ENCODE assay signal across 17 cellular contexts in genomic region chr3:46835059-46835458, GRCh38. TPM values are rescaled to one million over a fixed set of nuclear protein-coding genes. Genes with fewer than 3 reads are reported as not detected.
DNase-seq lines count a peak whose midpoint lies in the region; ATAC-seq, FAIRE-seq and TF ChIP-seq lines count a peak whose summit lies in the region.
"Had no signal": no experiment of that assay in that cellular context is flagged by ENCODE, and none has a peak within 500 bp of the region (broad histone marks: within the 10 kb centered on the region; RNA-seq: fewer than 3 reads in every experiment).

No MANE protein-coding gene starts in this region.

- H3K36me3 Mint-ChIP-seq in progenitor cell of endocrine pancreas (ENCODE audit: insufficient read depth): peaks cover 7% of the 10 kb centered on the region

- no peak overlapping the region for H3K27ac Mint-ChIP-seq in progenitor cell of endocrine pancreas
- H3K27ac Mint-ChIP-seq: CD4-positive, CD25-positive, alpha-beta regulatory T cell had no signal

- BruUV-seq in HepG2 (replicated peaks; lab: Mats Ljungman, UMichigan): no TSS peak

- peaks cover 7% of the 10 kb centered on the region for H3K27me3 Mint-ChIP-seq in progenitor cell of endocrine pancreas

- ATAC-seq in HepG2 (no peak), right lobe of liver (no peak), psoas muscle (peak in 2 of 4 donors; percentile 18 to 19), HG02759 (IDR thresholded peaks at IDR 0.05; ENCODE audit: unreplicated experiment) (no peak), HG03571 (IDR thresholded peaks at IDR 0.05; ENCODE audit: unreplicated experiment) (no peak)
- ATAC-seq: GM12878, HCT116 had no signal

- intact Hi-C loops in HepG2 (cut with micrococcal nuclease; ENCODE audit: unreplicated experiment) (no loop called here), right lobe of liver (cut with DNase I) (no loop called here), esophagus muscularis mucosa (cut with DNase I) (no loop called here), psoas muscle (cut with DNase I) (no loop called here)

- no peak for TF ChIP-seq EP300 in HepG2 (IDR thresholded peaks at IDR 0.05; ENCODE audit: low read depth in 2 of 2, low read length in 2 of 2)
- TF ChIP-seq EP300 in HepG2 (CRISPR knock-in tag; IDR thresholded peaks at IDR 0.05; ENCODE audit: borderline replicate concordance): no peak
- no peak for TF ChIP-seq EP300 in esophagus muscularis mucosa (IDR thresholded peaks at IDR 0.05)

- H4K20me1 ChIP-seq in HepG2 (ENCODE audit: insufficient read depth, low read length): no peaks in the 10 kb centered on the region
- H4K20me1 ChIP-seq: BLaER1 treated with 17β-estradiol and CSF1 and Interleukin-3, amounts not matched to agents 10 nM and 100 nM had no signal

- no peaks in the 10 kb centered on the region for H3K79me2 ChIP-seq in HepG2 (ENCODE audit: insufficient read depth, low read length)

- no peak for FAIRE-seq in HepG2 (lab: Jason Lieb, UNC)
- FAIRE-seq: GM18507, H54, HTR-8/SVneo had no signal

- no peak overlapping the region for H3K4me3 Mint-ChIP-seq in progenitor cell of endocrine pancreas (ENCODE audit: low read depth)
- H3K4me3 Mint-ChIP-seq: CD4-positive, CD25-positive, alpha-beta regulatory T cell had no signal

- H3K9me3 ChIP-seq in HepG2 (ENCODE audit: low read length) (peaks cover under 1% of the 10 kb centered on the region; the same call in 1 of the 2 replicates), right lobe of liver (no peaks in the 10 kb centered on the region), esophagus muscularis mucosa (peaks cover 0 to 29% (median 18%) of the 10 kb centered on the region in 4 donors), psoas muscle (no peaks in the 10 kb centered on the region)

- H3K4me3 ChIP-seq in HepG2 (replicated peaks in 1 of 3; ENCODE audit: insufficient read depth in 1 of 3, low read depth in 2 of 3, low read length in 3 of 3) (no peak overlapping the region), right lobe of liver (no peak overlapping the region), esophagus muscularis mucosa (no peak overlapping the region), psoas muscle (no peak overlapping the region)
- H3K4me3 ChIP-seq: BLaER1 treated with 17β-estradiol and CSF1 and Interleukin-3, amounts not matched to agents 10 nM and 100 nM; GM12878; GM23248 had no signal

- TF ChIP-seq CTCF in HepG2 (CRISPR knock-in tag; IDR thresholded peaks at IDR 0.05): no peak
- no peak for TF ChIP-seq CTCF in right lobe of liver (IDR thresholded peaks at IDR 0.05)
- TF ChIP-seq CTCF in esophagus muscularis mucosa (IDR thresholded peaks at IDR 0.05): no peak
- no peak for TF ChIP-seq CTCF in psoas muscle (IDR thresholded peaks at IDR 0.05)
- TF ChIP-seq CTCF in progenitor cell of endocrine pancreas (IDR thresholded peaks at IDR 0.05; ENCODE audit: unreplicated experiment): no peak

- H3K4me2 ChIP-seq in HepG2 (ENCODE audit: low read depth, low read length): no peak overlapping the region
- H3K4me2 ChIP-seq: BLaER1 treated with 17β-estradiol and CSF1 and Interleukin-3, amounts not matched to agents 10 nM and 100 nM had no signal

- peaks cover 20% of the 10 kb centered on the region for H3K9me3 Mint-ChIP-seq in progenitor cell of endocrine pancreas (ENCODE audit: low read depth)

- H3K36me3 ChIP-seq in HepG2 (replicated peaks in 1 of 2; ENCODE audit: control insufficient read depth in 1 of 2, insufficient read depth in 2 of 2, low read length in 2 of 2) (no peaks in the 10 kb centered on the region), right lobe of liver (no peaks in the 10 kb centered on the region), esophagus muscularis mucosa (peaks cover 0 to 57% (median 0%) of the 10 kb centered on the region in 4 donors), psoas muscle (ENCODE audit: insufficient read depth in 1 of 2, low read depth in 1 of 2) (no peaks in the 10 kb centered on the region)

- H3K9ac ChIP-seq in HepG2 (ENCODE audit: insufficient read depth, low read depth, low read length): no peak overlapping the region
- H3K9ac ChIP-seq: BLaER1 treated with 17β-estradiol and CSF1 and Interleukin-3, amounts not matched to agents 10 nM and 100 nM; GM23248 had no signal

- DNase-seq in HepG2 (ENCODE audit: low spot score): no peak
- no peak for DNase-seq in right lobe of liver
- peak; percentile 60 for DNase-seq in esophagus muscularis mucosa (ENCODE audit: extremely low spot score)
- DNase-seq in psoas muscle: no peak
- DNase-seq in progenitor cell of endocrine pancreas (ENCODE audit: low spot score, unreplicated experiment): no peak
- DNase-seq: ACHN; CD4-positive, CD25-positive, alpha-beta regulatory T cell; DMS 273 treated with DMSO at 0.1 percent for 48 hours; GM23248 had no signal

- POLR2A ChIA-PET in HepG2 (lab: Yijun Ruan, JAX): no interaction called here

- 30% methylated on average over 12 of the region's 12 CpGs for WGBS in HepG2 (ENCODE audit: low lambda C conversion rate)
- 87% methylated on average over 11 of the region's 12 CpGs for WGBS in right lobe of liver (ENCODE audit: insufficient coverage, low coverage, low lambda C conversion rate, missing lambda C conversion rate)
- WGBS in esophagus muscularis mucosa: 89% methylated on average over 12 of the region's 12 CpGs
- 73 to 81% (median 77%) methylated on average over 12 of the region's 12 CpGs for WGBS in psoas muscle, 3 donors

- H2AFZ ChIP-seq in HepG2 (ENCODE audit: low read length): no peak overlapping the region
- H2AFZ ChIP-seq: GM23248 had no signal

- no peak for TF ChIP-seq POLR2A in HepG2 (IDR thresholded peaks at IDR 0.05; ENCODE audit: insufficient read depth in 1 of 2, low read depth in 2 of 2, low read length in 2 of 2)
- no peak for TF ChIP-seq POLR2A in right lobe of liver (IDR thresholded peaks at IDR 0.05)
- TF ChIP-seq POLR2A in esophagus muscularis mucosa (IDR thresholded peaks at IDR 0.05; ENCODE audit: low read depth): no peak

- 0 out of 5 replicates have a peak, but pooled peaks cover 0 to 2% of the 10 kb centered on the region in 2 experiments for H3K27me3 ChIP-seq in HepG2 (ENCODE audit: control insufficient read depth in 1 of 2, insufficient read depth in 2 of 2, low read length in 2 of 2)
- no peaks in the 10 kb centered on the region for H3K27me3 ChIP-seq in right lobe of liver
- H3K27me3 ChIP-seq in esophagus muscularis mucosa: no peaks in the 10 kb centered on the region
- H3K27me3 ChIP-seq in psoas muscle (ENCODE audit: insufficient read depth in 3 of 3, low read length in 2 of 3): no peaks in the 10 kb centered on the region
- H3K27me3 ChIP-seq: BLaER1 treated with 17β-estradiol and CSF1 and Interleukin-3, amounts not matched to agents 10 nM and 100 nM had no signal

- CTCF ChIA-PET in HepG2 (lab: Yijun Ruan, JAX; ENCODE audit: low intra/inter-chr PET ratio, low total read pairs): no interaction called here

- H3K4me1 Mint-ChIP-seq in progenitor cell of endocrine pancreas (ENCODE audit: low read depth): peaks cover 2% of the 10 kb centered on the region

- TF ChIP-seq RAD21 in HepG2 (CRISPR knock-in tag; IDR thresholded peaks at IDR 0.05): no peak

- no peak overlapping the region for H3K27ac ChIP-seq in HepG2 (ENCODE audit: extremely low read length, insufficient read depth, low read length)
- H3K27ac ChIP-seq in right lobe of liver: no peak overlapping the region
- H3K27ac ChIP-seq in esophagus muscularis mucosa (replicated peaks in 1 of 4): no peak overlapping the region
- peak overlapping the region; percentile 37 for H3K27ac ChIP-seq in psoas muscle
- H3K27ac ChIP-seq: BLaER1 treated with 17β-estradiol and CSF1 and Interleukin-3, amounts not matched to agents 10 nM and 100 nM; GM23248 had no signal

- in situ Hi-C loops in HepG2 (cut with HindIII; ENCODE audit: extremely low pct_ligation_motif_present, low pct_unique_long_range_greater_than_20kb): no loop called here

- H3K4me1 ChIP-seq in HepG2 (ENCODE audit: insufficient read depth, low read length) (no peaks in the 10 kb centered on the region), right lobe of liver (no peaks in the 10 kb centered on the region), esophagus muscularis mucosa (no peaks in the 10 kb centered on the region), psoas muscle (no peaks in the 10 kb centered on the region)
- H3K4me1 ChIP-seq: BLaER1 treated with 17β-estradiol and CSF1 and Interleukin-3, amounts not matched to agents 10 nM and 100 nM had no signal

RNA-seq across cellular contexts. Expression of gene MYL3, which starts 28.2 kb away (rescaled TPM):
- total RNA-seq in HepG2 (2016; rRNA removed; fragmentation: Illumina TruSeq; extraction: Trizol): not detected in 2 replicates
- total RNA-seq in HepG2 (2016; cell fraction: cytosol; rRNA removed; fragmentation: Illumina TruSeq; extraction: Trizol; ENCODE audit: low read depth): not detected in 2 replicates
- not detected in 2 replicates for total RNA-seq in HepG2 (2016; cell fraction: insoluble cytoplasmic fraction; rRNA removed; fragmentation: Illumina TruSeq; extraction: Trizol)
- not detected in 2 replicates for total RNA-seq in HepG2 (2016; cell fraction: membrane; rRNA removed; fragmentation: Illumina TruSeq; extraction: Trizol)
- not detected in 2 replicates for total RNA-seq in HepG2 (2016; cell fraction: nucleus; rRNA removed; fragmentation: Illumina TruSeq; extraction: Trizol)
- polyA plus RNA-seq in HepG2 (2011; rRNA removed): 0.13 TPM in 1 of 2 replicates, not detected in the other
- 0.06 TPM in 1 of 2 replicates, not detected in the other for polyA plus RNA-seq in HepG2 (2011; cell fraction: cytosol; rRNA removed)
- polyA plus RNA-seq in HepG2 (2011; cell fraction: nucleus; rRNA removed): not detected in 2 replicates
- polyA plus RNA-seq in HepG2 (2012): not detected in 2 replicates
- not detected in 2 replicates for polyA plus RNA-seq in HepG2 (2016; cell fraction: cytosol; fragmentation: Illumina TruSeq; extraction: Trizol; ENCODE audit: low read depth)
- polyA plus RNA-seq in HepG2 (2016; cell fraction: insoluble cytoplasmic fraction; fragmentation: Illumina TruSeq; extraction: Trizol; ENCODE audit: low read depth): not detected in 2 replicates
- polyA plus RNA-seq in HepG2 (2016; cell fraction: membrane; fragmentation: Illumina TruSeq; extraction: Trizol; ENCODE audit: low read depth): not detected in 2 replicates
- polyA plus RNA-seq in HepG2 (2016; cell fraction: nucleus; fragmentation: Illumina TruSeq; extraction: Trizol; ENCODE audit: insufficient read depth, low read depth): not detected in 2 replicates
- 0.16 TPM in 1 of 2 replicates, not detected in the other for polyA minus RNA-seq in HepG2 (2011; rRNA and poly(A)+ RNA removed; ENCODE audit: low replicate concordance)
- polyA minus RNA-seq in HepG2 (2011; cell fraction: cytosol; rRNA and poly(A)+ RNA removed): not detected in 2 replicates
- not detected in 2 replicates for polyA minus RNA-seq in HepG2 (2011; cell fraction: nucleus; rRNA and poly(A)+ RNA removed)
- total RNA-seq in right lobe of liver: 1 to 10 TPM in 3 of 6 experiments, under 1 TPM in 3; 0.37 to 2.0 (median 1.00) TPM
- 10 to 100 TPM in 1 of 4 donors, 1 to 10 TPM in 2, under 1 TPM in 1; 0.83 to 13.0 (median 7.7) TPM for total RNA-seq in esophagus muscularis mucosa
- 1,000 to 10,000 TPM in 2 of 4 donors, 100 to 1,000 TPM in 2; 395 to 2,071 (median 1,091) TPM for total RNA-seq in psoas muscle
- polyA plus RNA-seq in psoas muscle: 1,000 to 10,000 TPM in 2 of 3 donors, 100 to 1,000 TPM in 1; 555 to 3,091 (median 2,834) TPM
- 0.33 TPM in 1 of 2 replicates, not detected in the other for total RNA-seq in progenitor cell of endocrine pancreas
- total RNA-seq: CD4-positive, CD25-positive, alpha-beta regulatory T cell; GM12878; GM23248 had no signal
- polyA plus RNA-seq: CD4-positive, CD25-positive, alpha-beta regulatory T cell; GM23248 had no signal

RNA-seq across cellular contexts. Expression of gene PTH1R, which starts 42.5 kb away (rescaled TPM):
- total RNA-seq in HepG2 (2016; rRNA removed; fragmentation: Illumina TruSeq; extraction: Trizol) (not detected in 2 replicates), right lobe of liver (10 to 100 TPM in 5 of 6 experiments, 1 to 10 TPM in 1; 6.1 to 32.5 (median 16.0) TPM), esophagus muscularis mucosa (10 to 100 TPM in 2 of 4 donors, 1 to 10 TPM in 2; 2.1 to 26.8 (median 14.5) TPM), psoas muscle (1 to 10 TPM; 1.1 to 5.9 (median 4.1) TPM), progenitor cell of endocrine pancreas (0.26 and 0.40 TPM in 2 replicates)
- total RNA-seq in HepG2 (2016; cell fraction: cytosol; rRNA removed; fragmentation: Illumina TruSeq; extraction: Trizol; ENCODE audit: low read depth): not detected in 2 replicates
- not detected in 2 replicates for total RNA-seq in HepG2 (2016; cell fraction: insoluble cytoplasmic fraction; rRNA removed; fragmentation: Illumina TruSeq; extraction: Trizol)
- total RNA-seq in HepG2 (2016; cell fraction: membrane; rRNA removed; fragmentation: Illumina TruSeq; extraction: Trizol): not detected in 2 replicates
- not detected in 2 replicates for total RNA-seq in HepG2 (2016; cell fraction: nucleus; rRNA removed; fragmentation: Illumina TruSeq; extraction: Trizol)
- polyA plus RNA-seq in HepG2 (2011; rRNA removed) (not detected in 2 replicates), psoas muscle (1 to 10 TPM; 4.0 to 5.2 (median 4.2) TPM)
- polyA plus RNA-seq in HepG2 (2011; cell fraction: cytosol; rRNA removed): not detected in 2 replicates
- polyA plus RNA-seq in HepG2 (2011; cell fraction: nucleus; rRNA removed): 0.10 TPM in 1 of 2 replicates, not detected in the other
- not detected in 2 replicates for polyA plus RNA-seq in HepG2 (2012)
- not detected in 2 replicates for polyA plus RNA-seq in HepG2 (2016; cell fraction: cytosol; fragmentation: Illumina TruSeq; extraction: Trizol; ENCODE audit: low read depth)
- not detected in 2 replicates for polyA plus RNA-seq in HepG2 (2016; cell fraction: insoluble cytoplasmic fraction; fragmentation: Illumina TruSeq; extraction: Trizol; ENCODE audit: low read depth)
- not detected in 2 replicates for polyA plus RNA-seq in HepG2 (2016; cell fraction: membrane; fragmentation: Illumina TruSeq; extraction: Trizol; ENCODE audit: low read depth)
- polyA plus RNA-seq in HepG2 (2016; cell fraction: nucleus; fragmentation: Illumina TruSeq; extraction: Trizol; ENCODE audit: insufficient read depth, low read depth): not detected in 2 replicates
- not detected in 2 replicates for polyA minus RNA-seq in HepG2 (2011; rRNA and poly(A)+ RNA removed; ENCODE audit: low replicate concordance)
- polyA minus RNA-seq in HepG2 (2011; cell fraction: cytosol; rRNA and poly(A)+ RNA removed): not detected in 2 replicates
- not detected in 2 replicates for polyA minus RNA-seq in HepG2 (2011; cell fraction: nucleus; rRNA and poly(A)+ RNA removed)
- total RNA-seq: CD4-positive, CD25-positive, alpha-beta regulatory T cell; GM12878 had no signal
- polyA plus RNA-seq: CD4-positive, CD25-positive, alpha-beta regulatory T cell; GM12878 had no signal

Comparison
In these comparisons a context has a peak if more than half of its experiments do, and no peak if none do; other contexts are left out.
1. RNA of gene MYL3, which starts 28.2 kb away (total RNA-seq): 395 to 2,071 TPM in psoas muscle; 0.83 to 13.0 TPM in esophagus muscularis mucosa, 0.37 to 2.0 TPM in right lobe of liver, 0.33 TPM in progenitor cell of endocrine pancreas and not detected in HepG2; every median in the first group is over 10 times any median in the second.